In genomic region chr16:88422733-88423447, GRCh38 we compare ENCODE assay signal across 21 cellular contexts. TPM values are rescaled to one million over a fixed set of nuclear protein-coding genes. Genes with fewer than 3 reads are reported as not detected.
DNase-seq lines count a peak whose midpoint lies in the region; ATAC-seq, FAIRE-seq and TF ChIP-seq lines count a peak whose summit lies in the region.
"Had no signal": no experiment of that assay in that cellular context is flagged by ENCODE, and none has a peak within 500 bp of the region (broad histone marks: within the 10 kb centered on the region; RNA-seq: fewer than 3 reads in every experiment).

No MANE protein-coding gene starts in this region.

- H3K9me3 ChIP-seq in IMR-90 (ENCODE audit: control insufficient read depth, insufficient read depth, low read length) = no peaks in the 10 kb centered on the region
- H3K9me3 ChIP-seq in H1 (ENCODE audit: insufficient read depth in 2 of 2, low read depth in 1 of 2, low read length in 1 of 2) = no peaks in the 10 kb centered on the region
- H3K9me3 ChIP-seq: A549, Caco-2 had no signal

- no peak for FAIRE-seq in H1 (lab: Jason Lieb, UNC)
- peak; percentile 88 for FAIRE-seq in urothelium cell line (lab: Jason Lieb, UNC)
- FAIRE-seq: A549, D721Med, G401.6, GM12891, H54 had no signal

- H3K4me1 ChIP-seq in IMR-90 (ENCODE audit: control insufficient read depth, insufficient read depth, low read length) (no peaks in the 10 kb centered on the region; the same call in none of the 2 replicates), H1 (replicated peaks in 1 of 4; ENCODE audit: control insufficient read depth in 3 of 4, insufficient read depth in 4 of 4, low read length in 3 of 4) (no peaks in the 10 kb centered on the region)
- H3K4me1 ChIP-seq: A549, Caco-2 had no signal

- H3K4me2 ChIP-seq in IMR-90 (ENCODE audit: low read depth, low read length) = no peak overlapping the region
- H3K4me2 ChIP-seq in H1 (ENCODE audit: insufficient read depth in 1 of 2, low read depth in 2 of 2, low read length in 2 of 2) = no peak overlapping the region
- H3K4me2 ChIP-seq: A549 had no signal

- POLR2A ChIA-PET in IMR-90 (lab: Charles Lee; ENCODE audit: unreplicated experiment) (no interaction called here), H1 (lab: Charles Lee; ENCODE audit: partially characterized antibody) (no interaction called here)

- H2BK15ac ChIP-seq in IMR-90 (ENCODE audit: low read depth, low read length) (no peak overlapping the region), H1 (ENCODE audit: low read length) (no peak overlapping the region)

- CTCF ChIA-PET in IMR-90 (lab: Yijun Ruan, JAX) = no interaction called here
- CTCF ChIA-PET in H1 (lab: Charles Lee; ENCODE audit: partially characterized antibody) = no interaction called here

- TF ChIP-seq POLR2A in IMR-90 (IDR thresholded peaks at IDR 0.05; ENCODE audit: low read depth, low read length) = no peak
- no peak for TF ChIP-seq POLR2A in H1 (IDR thresholded peaks at IDR 0.05; ENCODE audit: control extremely low read depth in 1 of 2, low read depth in 2 of 2, low read length in 2 of 2)

- H2BK12ac ChIP-seq in H1 (ENCODE audit: low read depth, low read length) = no peak overlapping the region

- no peak overlapping the region for H3K56ac ChIP-seq in IMR-90 (ENCODE audit: extremely low read depth, insufficient read depth, low read length)
- peak overlapping the region; percentile 96 for H3K56ac ChIP-seq in H1 (replicated peaks; ENCODE audit: insufficient read length, low read depth, low read length)

- H4K20me1 ChIP-seq in IMR-90 (ENCODE audit: insufficient read depth, low read length) = peaks cover 89% of the 10 kb centered on the region
- peaks cover 0 to 11% of the 10 kb centered on the region in 2 experiments for H4K20me1 ChIP-seq in H1 (replicated peaks in 1 of 2; ENCODE audit: control insufficient read depth in 1 of 2, insufficient read depth in 2 of 2, low read length in 2 of 2)

- H2BK5ac ChIP-seq in IMR-90 (ENCODE audit: low read depth, low read length, poor library complexity, severe bottlenecking) = peak overlapping the region; percentile 34
- no peak overlapping the region for H2BK5ac ChIP-seq in H1 (ENCODE audit: low read depth, low read length)

- no peak overlapping the region for H3K4ac ChIP-seq in IMR-90 (ENCODE audit: low read depth, low read length)
- no peak overlapping the region for H3K4ac ChIP-seq in H1 (replicated peaks; ENCODE audit: insufficient read length, low read depth, low read length)

- no peaks in the 10 kb centered on the region for H3K4me1 Mint-ChIP-seq in T-helper 2 cell treated with Interferon-gamma antibody and Interleukin-4, amounts not matched to agents 5 μg/mL and 100 μg/mL, for 36 hours (ENCODE audit: low read depth)
- H3K4me1 Mint-ChIP-seq in activated CD4-positive, alpha-beta T cell treated with anti-CD3 and anti-CD28 coated beads, Interleukin-2, amount 10 ng/mL, durations not matched to agents 24 days and 14 days = no peaks in the 10 kb centered on the region

- H3K4me3 ChIP-seq in IMR-90 (ENCODE audit: insufficient read depth, low read depth, low read length) (no peak overlapping the region), H1 (ENCODE audit: extremely low read depth in 1 of 4, insufficient read depth in 2 of 4, low read depth in 3 of 4, low read length in 4 of 4) (no peak overlapping the region)
- H3K4me3 ChIP-seq: A549, GM23248 had no signal

- intact Hi-C loops in IMR-90 (cut with micrococcal nuclease) = no loop called here
- intact Hi-C loops in activated CD4-positive, alpha-beta T cell treated with anti-CD3 and anti-CD28 coated beads, Interleukin-2, amount 10 ng/mL, durations not matched to agents 24 days and 14 days (cut with micrococcal nuclease) = no loop called here

- H2BK120ac ChIP-seq in IMR-90 (ENCODE audit: low read depth, low read length) = no peak overlapping the region
- no peak overlapping the region for H2BK120ac ChIP-seq in H1 (replicated peaks; ENCODE audit: low read depth, low read length)

- no peak overlapping the region for H4K8ac ChIP-seq in IMR-90 (ENCODE audit: low read depth in 2 of 2, low read length in 2 of 2)
- no peak overlapping the region for H4K8ac ChIP-seq in H1 (ENCODE audit: extremely low read depth, insufficient read depth, low read length)

- no peak overlapping the region for H3K9ac ChIP-seq in IMR-90 (ENCODE audit: low read depth, low read length)
- H3K9ac ChIP-seq in H1 (replicated peaks in 1 of 4; ENCODE audit: extremely low read depth in 1 of 4, low read depth in 3 of 4, low read length in 3 of 4) = no peak overlapping the region
- H3K9ac ChIP-seq: GM23248 had no signal

- ATAC-seq in IMR-90 (ENCODE audit: low read depth) = no peak
- ATAC-seq: A549 had no signal

- in situ Hi-C loops in IMR-90 (cut with MboI; ENCODE audit: low sequenced_read_pairs) = no loop called here

- H3K27ac ChIP-seq in IMR-90 (ENCODE audit: insufficient read depth, low read length) = no peak overlapping the region
- H3K27ac ChIP-seq in H1 (ENCODE audit: low read depth, low read length) = no peak overlapping the region
- H3K27ac ChIP-seq: 22Rv1, A549, C4-2B, GM23248, HL-60 had no signal

- H3K27me3 Mint-ChIP-seq in T-helper 2 cell treated with Interferon-gamma antibody and Interleukin-4, amounts not matched to agents 5 μg/mL and 100 μg/mL, for 36 hours (ENCODE audit: low read depth) = peaks cover 4% of the 10 kb centered on the region
- H3K27me3 Mint-ChIP-seq in activated CD4-positive, alpha-beta T cell treated with anti-CD3 and anti-CD28 coated beads, Interleukin-2, amount 10 ng/mL, durations not matched to agents 24 days and 14 days = peaks cover 10% of the 10 kb centered on the region
- H3K27me3 Mint-ChIP-seq: CD4-positive, alpha-beta T cell had no signal

- BruUV-seq in IMR-90 (replicated peaks; lab: Mats Ljungman, UMichigan) = no TSS peak

- H3K23ac ChIP-seq in IMR-90 (ENCODE audit: low read depth, low read length) (no peak overlapping the region), H1 (ENCODE audit: insufficient read length) (no peak overlapping the region)

- no peak overlapping the region for H4K5ac ChIP-seq in IMR-90 (ENCODE audit: low read depth, low read length)
- no peak overlapping the region for H4K5ac ChIP-seq in H1 (ENCODE audit: insufficient read length, low read depth, low read length)

- H2AK5ac ChIP-seq in IMR-90 (ENCODE audit: low read depth, low read length) = no peak overlapping the region
- H2AK5ac ChIP-seq in H1 (ENCODE audit: low read depth, low read length) = no peak overlapping the region

- H3K79me1 ChIP-seq in IMR-90 (ENCODE audit: low read depth in 1 of 2, low read length in 2 of 2) (peaks cover 26 to 76% of the 10 kb centered on the region in 2 experiments), H1 (ENCODE audit: low read depth, low read length) (no peaks in the 10 kb centered on the region)

- H3K14ac ChIP-seq in IMR-90 (replicated peaks; ENCODE audit: low read depth, low read length) (no peak overlapping the region), H1 (ENCODE audit: insufficient read length) (no peak overlapping the region)

- H2BK20ac ChIP-seq in IMR-90 (ENCODE audit: low read depth, low read length) (no peak overlapping the region), H1 (ENCODE audit: low read length) (no peak overlapping the region)

- H3K9me3 Mint-ChIP-seq in T-helper 2 cell treated with Interferon-gamma antibody and Interleukin-4, amounts not matched to agents 5 μg/mL and 100 μg/mL, for 36 hours = no peaks in the 10 kb centered on the region
- H3K9me3 Mint-ChIP-seq in activated CD4-positive, alpha-beta T cell treated with anti-CD3 and anti-CD28 coated beads, Interleukin-2, amount 10 ng/mL, durations not matched to agents 24 days and 14 days = no peaks in the 10 kb centered on the region
- H3K9me3 Mint-ChIP-seq: CD4-positive, alpha-beta T cell; HFFc6 had no signal

- no peaks in the 10 kb centered on the region for H3K79me2 ChIP-seq in H1 (ENCODE audit: control insufficient read depth in 1 of 2, insufficient read depth in 2 of 2, low read length in 2 of 2)

- H3K36me3 ChIP-seq in IMR-90 (ENCODE audit: control insufficient read depth, insufficient read depth, low read length) = peaks cover 54% of the 10 kb centered on the region
- no peaks in the 10 kb centered on the region for H3K36me3 ChIP-seq in H1 (ENCODE audit: control insufficient read depth in 2 of 4, insufficient read depth in 4 of 4, low read length in 3 of 4)

- no peak overlapping the region for H2AK9ac ChIP-seq in IMR-90 (replicated peaks; ENCODE audit: low read depth, low read length, poor library complexity)

- no peak for DNase-seq in T-helper 2 cell treated with Interferon-gamma antibody and Interleukin-4, amounts not matched to agents 5 μg/mL and 100 μg/mL, for 36 hours (ENCODE audit: low spot score)
- no peak for DNase-seq in T-helper 2 cell
- DNase-seq in IMR-90 = no peak
- no peak for DNase-seq in H1 (ENCODE audit: low read depth in 1 of 2, low spot score in 2 of 2)
- DNase-seq in urothelium cell line (ENCODE audit: low spot score) = no peak
- no peak for DNase-seq in activated CD4-positive, alpha-beta T cell treated with anti-CD3 and anti-CD28 coated beads for 1 hour
- no peak for DNase-seq in activated CD4-positive, alpha-beta T cell treated with anti-CD3 and anti-CD28 coated beads, Interleukin-2, amount 10 ng/mL, durations not matched to agents 24 days and 14 days
- DNase-seq: AML-193; Caco-2; CD4-positive, alpha-beta T cell; GM23248; HCEC 1CT; HFFc6 had no signal

- WGBS in IMR-90 (ENCODE audit: extremely low coverage in 2 of 2, insufficient read length in 1 of 2), 2 experiments = 39% methylated on average over 3 of the region's 3 CpGs; no CpG with 5 or more reads in 1 of the 2 experiments
- 56% methylated on average over 3 of the region's 3 CpGs; no CpG with 5 or more reads in 1 of the 2 experiments for WGBS in H1 (ENCODE audit: extremely low coverage in 1 of 2, insufficient coverage in 1 of 2, insufficient read length in 1 of 2, insufficient replicate concordance in 2 of 2, low coverage in 1 of 2, low lambda C conversion rate in 2 of 2, missing lambda C conversion rate in 1 of 2), 2 experiments

- H2AFZ ChIP-seq in IMR-90 (replicated peaks; ENCODE audit: low read length, poor library complexity) (no peak overlapping the region), H1 (ENCODE audit: low read length) (no peak overlapping the region)
- H2AFZ ChIP-seq: GM23248 had no signal

- TF ChIP-seq EP300 in H1 (IDR thresholded peaks at IDR 0.05; ENCODE audit: borderline replicate concordance in 1 of 2, low read depth in 2 of 2, low read length in 2 of 2) = no peak

- H3K18ac ChIP-seq in IMR-90 (ENCODE audit: low read depth, low read length) (no peak overlapping the region), H1 (ENCODE audit: extremely low read depth, low read length) (no peak overlapping the region)

- H4K91ac ChIP-seq in IMR-90 (ENCODE audit: insufficient read depth, low read depth, low read length) = no peak overlapping the region
- no peak overlapping the region for H4K91ac ChIP-seq in H1 (replicated peaks; ENCODE audit: insufficient read length, low read length)

- peaks cover 23% of the 10 kb centered on the region for H3K9me1 ChIP-seq in IMR-90 (ENCODE audit: insufficient read depth, low read length)

- peak overlapping the region; percentile 31 for H3K27ac Mint-ChIP-seq in T-helper 2 cell treated with Interferon-gamma antibody and Interleukin-4, amounts not matched to agents 5 μg/mL and 100 μg/mL, for 36 hours
- H3K27ac Mint-ChIP-seq in activated CD4-positive, alpha-beta T cell treated with anti-CD3 and anti-CD28 coated beads, Interleukin-2, amount 10 ng/mL, durations not matched to agents 24 days and 14 days = no peak overlapping the region
- H3K27ac Mint-ChIP-seq: CD4-positive, alpha-beta T cell; HFFc6 had no signal

- no peaks in the 10 kb centered on the region for H3K27me3 ChIP-seq in IMR-90 (ENCODE audit: control insufficient read depth, insufficient read depth, low read length)
- no peaks in the 10 kb centered on the region for H3K27me3 ChIP-seq in H1 (replicated peaks in 1 of 4; ENCODE audit: control insufficient read depth in 3 of 4, extremely low read depth in 1 of 4, insufficient read depth in 3 of 4, low read length in 3 of 4)

- TF ChIP-seq CTCF in IMR-90 (conservative IDR thresholded peaks at IDR 0.05; ENCODE audit: low read depth, low read length) = no peak
- no peak for TF ChIP-seq CTCF in H1 (IDR thresholded peaks at IDR 0.05; ENCODE audit: control extremely low read depth in 1 of 3, insufficient read depth in 1 of 3, low read depth in 1 of 3, low read length in 3 of 3)

- no peaks in the 10 kb centered on the region for H3K36me3 Mint-ChIP-seq in T-helper 2 cell treated with Interferon-gamma antibody and Interleukin-4, amounts not matched to agents 5 μg/mL and 100 μg/mL, for 36 hours (ENCODE audit: low read depth)
- H3K36me3 Mint-ChIP-seq in activated CD4-positive, alpha-beta T cell treated with anti-CD3 and anti-CD28 coated beads, Interleukin-2, amount 10 ng/mL, durations not matched to agents 24 days and 14 days (ENCODE audit: low read depth) = no peaks in the 10 kb centered on the region

- TF ChIP-seq RAD21 in IMR-90 (IDR thresholded peaks at IDR 0.05; ENCODE audit: low read length) (no peak), H1 (IDR thresholded peaks at IDR 0.05 in 1 of 2, conservative IDR thresholded peaks at IDR 0.05 in 1 of 2; ENCODE audit: low read depth in 2 of 2, low read length in 2 of 2) (no peak)

- H3K4me3 Mint-ChIP-seq in T-helper 2 cell treated with Interferon-gamma antibody and Interleukin-4, amounts not matched to agents 5 μg/mL and 100 μg/mL, for 36 hours = no peak overlapping the region
- no peak overlapping the region for H3K4me3 Mint-ChIP-seq in activated CD4-positive, alpha-beta T cell treated with anti-CD3 and anti-CD28 coated beads, Interleukin-2, amount 10 ng/mL, durations not matched to agents 24 days and 14 days
- H3K4me3 Mint-ChIP-seq: CD4-positive, alpha-beta T cell; HFFc6 had no signal

- dilution Hi-C loops in IMR-90 (cut with HindIII; ENCODE audit: low sequenced_read_pairs, unreplicated experiment) = no loop called here

- H3K23me2 ChIP-seq in H1 (ENCODE audit: low read depth, low read length) = peaks cover 14% of the 10 kb centered on the region; the same call in 1 of the 2 replicates

RNA-seq across cellular contexts. Expression of gene ZFPM1, which starts 30.2 kb away (rescaled TPM):
- 0.28 and 0.36 TPM in 2 replicates for total RNA-seq in IMR-90 (2012; rRNA removed)
- polyA plus RNA-seq in IMR-90 (2012; rRNA removed) (1.1 and 1.8 TPM in 2 replicates), H1 (2011; rRNA removed) (0.74 and 1.4 TPM in 2 replicates)
- polyA plus RNA-seq in IMR-90 (2012; cell fraction: cytosol; rRNA removed) = 1.2 and 2.4 TPM in 2 replicates
- polyA plus RNA-seq in IMR-90 (2012; cell fraction: nucleus; rRNA removed; ENCODE audit: low replicate concordance) = 4.0 and 9.2 TPM in 2 replicates
- 3.4 and 4.8 TPM in 2 replicates for total RNA-seq in H1 (2021; fragmentation: NEBNext Ultra II Directional; extraction: Animal tissue kit (Norgen Biotek cat#: 25700))
- polyA plus RNA-seq in H1 (2011; cell fraction: cytosol; rRNA removed) = 1.1 TPM
- polyA plus RNA-seq in H1 (2011; cell fraction: nucleus; rRNA removed) = 3.6 TPM
- 1.5 to 3.3 TPM (median 1.9 TPM) in 4 replicates for polyA plus RNA-seq in H1 (2012, experiment 1 of 2)
- polyA plus RNA-seq in H1 (2012, experiment 2 of 2) = 1.00 TPM
- 3.1 TPM for polyA plus RNA-seq in H1 (2013, experiment 1 of 2)
- 2.9 TPM for polyA plus RNA-seq in H1 (2013, experiment 2 of 2)
- 0.29 and 0.57 TPM in 2 replicates for polyA minus RNA-seq in H1 (2011; rRNA and poly(A)+ RNA removed)
- 2.8 TPM for polyA minus RNA-seq in H1 (2011; cell fraction: cytosol; rRNA and poly(A)+ RNA removed)
- 3.3 TPM for polyA minus RNA-seq in H1 (2011; cell fraction: nucleus; rRNA and poly(A)+ RNA removed)
- 17.9 and 19.3 TPM in 2 replicates for total RNA-seq in activated CD4-positive, alpha-beta T cell treated with anti-CD3 and anti-CD28 coated beads, Interleukin-2, amount 10 ng/mL, durations not matched to agents 24 days and 14 days

RNA-seq across cellular contexts. Expression of gene ZNF469, which starts 40.1 kb away (rescaled TPM):
- 1.1 and 1.4 TPM in 2 replicates for total RNA-seq in IMR-90 (2012; rRNA removed)
- polyA plus RNA-seq in IMR-90 (2012; rRNA removed) (13.3 and 16.4 TPM in 2 replicates), H1 (2011; rRNA removed) (0.30 and 0.53 TPM in 2 replicates)
- polyA plus RNA-seq in IMR-90 (2012; cell fraction: cytosol; rRNA removed) = 5.1 and 8.8 TPM in 2 replicates
- polyA plus RNA-seq in IMR-90 (2012; cell fraction: nucleus; rRNA removed; ENCODE audit: low replicate concordance) = 32.3 and 70.4 TPM in 2 replicates
- total RNA-seq in H1 (2021; fragmentation: NEBNext Ultra II Directional; extraction: Animal tissue kit (Norgen Biotek cat#: 25700)) = 1.8 and 2.0 TPM in 2 replicates
- 0.23 TPM for polyA plus RNA-seq in H1 (2011; cell fraction: cytosol; rRNA removed)
- 1.1 TPM for polyA plus RNA-seq in H1 (2011; cell fraction: nucleus; rRNA removed)
- polyA plus RNA-seq in H1 (2012, experiment 1 of 2) = 0.54 to 0.96 TPM (median 0.90 TPM) in 4 replicates
- 0.63 TPM for polyA plus RNA-seq in H1 (2012, experiment 2 of 2)
- 0.45 TPM for polyA plus RNA-seq in H1 (2013, experiment 1 of 2)
- polyA plus RNA-seq in H1 (2013, experiment 2 of 2) = 0.42 TPM
- 0.32 and 0.41 TPM in 2 replicates for polyA minus RNA-seq in H1 (2011; rRNA and poly(A)+ RNA removed)
- polyA minus RNA-seq in H1 (2011; cell fraction: cytosol; rRNA and poly(A)+ RNA removed) = 1.1 TPM
- polyA minus RNA-seq in H1 (2011; cell fraction: nucleus; rRNA and poly(A)+ RNA removed) = 1.5 TPM
- total RNA-seq in activated CD4-positive, alpha-beta T cell treated with anti-CD3 and anti-CD28 coated beads, Interleukin-2, amount 10 ng/mL, durations not matched to agents 24 days and 14 days = 0.57 and 0.63 TPM in 2 replicates
